In the genomic region with DNA sequence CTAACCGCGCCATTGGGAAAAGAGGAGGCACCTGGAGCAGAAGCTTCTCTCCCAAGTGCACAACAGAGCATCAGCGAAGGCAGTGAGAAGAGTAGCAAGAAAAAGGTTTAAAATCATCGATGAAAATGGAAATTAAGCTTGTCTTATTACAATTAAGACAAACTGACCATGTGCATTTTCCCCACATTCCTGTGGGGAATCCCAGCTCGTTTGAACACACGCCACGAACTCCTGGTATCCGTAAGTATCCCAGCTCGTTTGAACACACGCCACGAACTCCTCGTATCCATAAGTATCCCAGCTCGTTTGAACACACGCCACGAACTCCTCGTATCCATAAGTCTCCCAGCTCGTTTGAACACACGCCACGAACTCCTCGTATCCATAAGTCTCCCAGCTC, we compare ENCODE assay signal across 6 cellular contexts.
DNase-seq lines count a peak whose midpoint lies in the region; FAIRE-seq and TF ChIP-seq lines count a peak whose summit lies in the region.
"Not testable (repeated sequence)": the region's sequence is repeated elsewhere in the genome, so short reads cannot be mapped to it uniquely, and the experiment has no call there.

No MANE protein-coding gene starts in this region.

- peaks cover 29% of the 10 kb centered on the region for H3K36me3 Mint-ChIP-seq in nephron (ENCODE audit: low read depth)

- peak overlapping the region; percentile 33 for H3K4me2 ChIP-seq in hepatocyte

- not testable (repeated sequence) for H3K9me2 ChIP-seq in hepatocyte (replicated peaks; ENCODE audit: insufficient read depth)

- peaks cover 48% of the 10 kb centered on the region for H3K4me1 Mint-ChIP-seq in nephron

- not testable (repeated sequence) for H3K4me3 ChIP-seq in SK-N-MC, hepatocyte

- not testable (repeated sequence) for H3K79me2 ChIP-seq in hepatocyte

- H3K27ac ChIP-seq in SK-N-MC = peak overlapping the region; percentile 82
- H3K27ac ChIP-seq in hepatocyte = peak overlapping the region; percentile 16

- FAIRE-seq in D721Med (lab: Jason Lieb, UNC) = not testable (repeated sequence)

- not testable (repeated sequence) for H3K9ac ChIP-seq in SK-N-MC (ENCODE audit: insufficient read length)

- peak overlapping the region in 1 of 3 experiments; percentile 17 for H3K4me3 Mint-ChIP-seq in nephron

- not testable (repeated sequence) for H3K36me3 ChIP-seq in SK-N-MC (ENCODE audit: insufficient read depth, low read length); hepatocyte (replicated peaks; ENCODE audit: insufficient read depth, low read depth)

- DNase-seq in D721Med (ENCODE audit: insufficient read length, low spot score) (peak; percentile 5), epidermal melanocyte (ENCODE audit: insufficient read length, low spot score) (peak; percentile 30), fibroblast of gingiva (ENCODE audit: low read depth) (peak; percentile 16)
- DNase-seq in SK-N-MC (ENCODE audit: low read depth, low spot score); hepatocyte (ENCODE audit: low spot score): not testable (repeated sequence)

- H4K20me1 ChIP-seq in hepatocyte (ENCODE audit: insufficient read depth, poor library complexity, severe bottlenecking) = not testable (repeated sequence)

- not testable (repeated sequence) for H3K27me3 ChIP-seq in hepatocyte

- H3K27me3 Mint-ChIP-seq in nephron (ENCODE audit: low read depth) = not testable (repeated sequence)

- not testable (repeated sequence) for TF ChIP-seq CTCF in D721Med (IDR thresholded peaks at IDR 0.05; ENCODE audit: insufficient read depth, missing control alignments); hepatocyte (IDR thresholded peaks at IDR 0.05; ENCODE audit: poor library complexity); nephron (IDR thresholded peaks at IDR 0.05; ENCODE audit: unreplicated experiment in 3 of 3)

- H3K4me1 ChIP-seq in hepatocyte (ENCODE audit: insufficient read depth) = not testable (repeated sequence)

- peak overlapping the region; percentile 69 to 87 (median 84) for H3K27ac Mint-ChIP-seq in nephron

- H2AFZ ChIP-seq in hepatocyte = not testable (repeated sequence)

- H3K9me3 Mint-ChIP-seq in nephron = not testable (repeated sequence)

- not testable (repeated sequence) for H3K9me3 ChIP-seq in SK-N-MC (ENCODE audit: low read depth, low read length); hepatocyte (ENCODE audit: low read depth)

- 85% methylated on average over 16 of the region's 20 CpGs for WGBS in hepatocyte (ENCODE audit: low lambda C conversion rate, missing lambda C conversion rate)
